16 cellular contexts compared by ENCODE assay signal in genomic region chr10:124001391-124002260, GRCh38.
A peak's percentile ranks its signal among the peaks of the same experiment; 100 is the strongest.
DNase-seq lines count a peak whose midpoint lies in the region; ATAC-seq and TF ChIP-seq lines count a peak whose summit lies in the region.
"Had no signal": no experiment of that assay in that cellular context is flagged by ENCODE, and none has a peak within 500 bp of the region (broad histone marks: within the 10 kb centered on the region; RNA-seq: fewer than 3 reads in every experiment).

No MANE protein-coding gene starts in this region.

- H3K4me3 ChIP-seq in lower lobe of right lung = no peak overlapping the region
- H3K4me3 ChIP-seq: upper lobe of left lung had no signal

- H3K27ac Mint-ChIP-seq in chondrocyte (ENCODE audit: unreplicated experiment) (no peak overlapping the region), type B pancreatic cell (no peak overlapping the region)

- H3K36me3 Mint-ChIP-seq in chondrocyte (ENCODE audit: low read depth) (peaks cover 13% of the 10 kb centered on the region), type B pancreatic cell (peaks cover 7% of the 10 kb centered on the region)

- H3K27me3 ChIP-seq in lower lobe of right lung (ENCODE audit: low read depth) = no peaks in the 10 kb centered on the region
- H3K27me3 ChIP-seq: upper lobe of left lung had no signal

- H3K4me3 Mint-ChIP-seq in chondrocyte (ENCODE audit: unreplicated experiment) (no peak overlapping the region), type B pancreatic cell (no peak overlapping the region)

- ATAC-seq in lower lobe of right lung (no peak), HG02870 (IDR thresholded peaks at IDR 0.05; ENCODE audit: unreplicated experiment) (no peak), GM18505 (IDR thresholded peaks at IDR 0.05; ENCODE audit: unreplicated experiment) (no peak)

- H3K4me1 Mint-ChIP-seq in chondrocyte (ENCODE audit: low read depth) (peaks cover 47% of the 10 kb centered on the region), type B pancreatic cell (ENCODE audit: unreplicated experiment) (peaks cover 15% of the 10 kb centered on the region)

- intact Hi-C loops in lower lobe of right lung (cut with DNase I) = no loop called here

- DNase-seq in activated effector memory CD4-positive, alpha-beta T cell treated with anti-CD3 and anti-CD28 coated beads, Interleukin-2, amount 50 U/mL, for 16 hours = peak; percentile 37
- DNase-seq in activated effector memory CD4-positive, alpha-beta T cell treated with Interleukin-2 at 50 U/mL for 16 hours = no peak
- DNase-seq in chondrocyte (ENCODE audit: low spot score) (peak; percentile 81), lower lobe of right lung (peak; percentile 42), type B pancreatic cell (ENCODE audit: extremely low spot score, unreplicated experiment) (peak; percentile 59), NCI-H226 (no peak)
- DNase-seq: activated naive CD4-positive, alpha-beta T cell treated with anti-CD3 and anti-CD28 coated beads, Interleukin-2, amount 50 U/mL, for 16 hours; cortex of kidney; erythroblast; HCEC 1CT; NCI-H187; small intestine had no signal

- TF ChIP-seq POLR2A in GM18505 (IDR thresholded peaks at IDR 0.05; ENCODE audit: borderline replicate concordance, extremely low read depth, insufficient read depth, insufficient read length) = no peak

- H3K9me3 ChIP-seq in lower lobe of right lung = no peaks in the 10 kb centered on the region
- H3K9me3 ChIP-seq: upper lobe of left lung had no signal

- H3K4me1 ChIP-seq in lower lobe of right lung = peaks cover 20% of the 10 kb centered on the region

- no peaks in the 10 kb centered on the region for H3K27me3 Mint-ChIP-seq in chondrocyte (ENCODE audit: low read depth)
- H3K27me3 Mint-ChIP-seq in type B pancreatic cell = peaks cover 3% of the 10 kb centered on the region

- H3K9me3 Mint-ChIP-seq in chondrocyte (ENCODE audit: low read depth) (no peaks in the 10 kb centered on the region), type B pancreatic cell (no peaks in the 10 kb centered on the region)

- TF ChIP-seq CTCF in chondrocyte (IDR thresholded peaks at IDR 0.05) = no peak
- no peak for TF ChIP-seq CTCF in lower lobe of right lung (IDR thresholded peaks at IDR 0.05)
- no peak for TF ChIP-seq CTCF in type B pancreatic cell (conservative IDR thresholded peaks at IDR 0.05)

- peaks cover 15% of the 10 kb centered on the region for H3K36me3 ChIP-seq in lower lobe of right lung

- no peak overlapping the region for H3K27ac ChIP-seq in lower lobe of right lung
- H3K27ac ChIP-seq: parathyroid adenoma, upper lobe of left lung had no signal

Comparison
In these comparisons a context has a peak if more than half of its experiments do, and no peak if none do; other contexts are left out.
1. DNase-seq: peak in activated effector memory CD4-positive, alpha-beta T cell treated with anti-CD3 and anti-CD28 coated beads, Interleukin-2, amount 50 U/mL, for 16 hours (single experiment), chondrocyte (single experiment), lower lobe of right lung (single experiment) and type B pancreatic cell (single experiment); none in activated effector memory CD4-positive, alpha-beta T cell treated with Interleukin-2 at 50 U/mL for 16 hours (single experiment) and NCI-H226 (single experiment).